Comparison of ENCODE assay signal across 18 cellular contexts in the genomic region with DNA sequence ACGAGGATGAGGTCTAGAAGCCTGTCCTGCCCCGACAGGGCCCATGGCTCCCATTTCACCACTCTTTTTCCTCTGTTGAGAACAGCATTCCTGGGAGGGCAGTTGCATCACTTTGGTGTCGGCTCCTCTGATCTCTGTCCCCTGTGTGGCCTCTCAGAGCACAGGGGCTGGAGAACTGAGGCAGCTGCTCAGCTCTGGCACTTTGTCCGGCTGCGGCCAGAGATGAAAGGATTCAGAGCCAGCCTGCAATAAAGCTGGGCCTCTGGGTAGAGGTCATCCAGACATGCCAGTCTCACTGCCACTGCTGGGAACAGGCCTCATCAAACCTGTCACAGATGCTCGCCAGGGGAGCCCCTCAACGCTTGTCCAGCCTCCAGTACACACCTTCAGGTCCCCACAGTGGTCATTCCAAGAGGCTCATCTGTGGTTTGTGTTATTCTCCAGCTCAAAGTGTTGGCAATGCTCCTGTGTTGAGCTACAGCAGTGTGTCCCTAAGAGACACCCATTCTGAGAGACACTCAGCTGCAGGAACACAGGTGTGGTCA. TPM values are rescaled to one million over a fixed set of nuclear protein-coding genes. Genes with fewer than 3 reads are reported as not detected.
DNase-seq lines count a peak whose midpoint lies in the region; ATAC-seq and TF ChIP-seq lines count a peak whose summit lies in the region.
"Had no signal": no experiment of that assay in that cellular context is flagged by ENCODE, and none has a peak within 500 bp of the region (broad histone marks: within the 10 kb centered on the region; RNA-seq: fewer than 3 reads in every experiment).

No MANE protein-coding gene starts in this region.

- intact Hi-C loops in Right ventricle myocardium superior (cut with DNase I) (no loop called here), left ventricle myocardium superior (cut with micrococcal nuclease) (no loop called here), upper lobe of right lung (cut with DNase I) (no loop called here)

- TF ChIP-seq CTCF in right atrium auricular region (IDR thresholded peaks at IDR 0.05), result no peak
- TF ChIP-seq CTCF in upper lobe of right lung (IDR thresholded peaks at IDR 0.05), result no peak
- TF ChIP-seq CTCF in BE2C (IDR thresholded peaks at IDR 0.05; ENCODE audit: low read depth, low read length), result no peak

- H3K27ac ChIP-seq in right atrium auricular region, result no peak overlapping the region
- H3K27ac ChIP-seq in mesodermal cell (ENCODE audit: low read depth, low read length, severe bottlenecking), result peak overlapping the region; percentile 16
- H3K27ac ChIP-seq in upper lobe of right lung, result peak overlapping the region; percentile 64

- H3K9me3 ChIP-seq in right atrium auricular region (no peaks in the 10 kb centered on the region), mesodermal cell (ENCODE audit: control insufficient read depth, low read length) (no peaks in the 10 kb centered on the region), upper lobe of right lung (no peaks in the 10 kb centered on the region), BE2C (no peaks in the 10 kb centered on the region)

- no peak overlapping the region for H3K4me3 ChIP-seq in right atrium auricular region
- no peak overlapping the region for H3K4me3 ChIP-seq in mesodermal cell (ENCODE audit: extremely low read depth, insufficient read depth, low read length, poor library complexity, severe bottlenecking)
- no peak overlapping the region for H3K4me3 ChIP-seq in upper lobe of right lung
- no peak overlapping the region for H3K4me3 ChIP-seq in BE2C (ENCODE audit: low read depth, low read length)

- DNase-seq in Right ventricle myocardium superior (no peak), right atrium auricular region (ENCODE audit: low spot score) (no peak), left ventricle myocardium superior (no peak), upper lobe of right lung (peak; percentile 79), middle frontal gyrus (ENCODE audit: extremely low spot score, low spot score) (no peak), BE2C (no peak)
- DNase-seq: amniotic stem cell; CD8-positive, alpha-beta T cell; effector memory CD4-positive, alpha-beta T cell; HFFc6; hypothalamus; NCI-H2029; NCI-H446; SIG-M5; stimulated activated naive CD8-positive, alpha-beta T cell treated with anti-CD3 and anti-CD28 coated beads, Interleukin-15, Interleukin-2, amounts not matched to agents 100 U/mL and 50 U/mL, for 24 hours had no signal

- H3K4me1 ChIP-seq in right atrium auricular region (peaks cover 0 to 7% of the 10 kb centered on the region in 2 donors), mesodermal cell (ENCODE audit: control insufficient read depth, insufficient read depth, low read length, poor library complexity, severe bottlenecking) (peaks cover 4% of the 10 kb centered on the region), upper lobe of right lung (peaks cover 22% of the 10 kb centered on the region), BE2C (no peaks in the 10 kb centered on the region)

- H3K27me3 ChIP-seq in right atrium auricular region, result no peaks in the 10 kb centered on the region
- H3K27me3 ChIP-seq in upper lobe of right lung, result no peaks in the 10 kb centered on the region
- no peaks in the 10 kb centered on the region for H3K27me3 ChIP-seq in BE2C

- WGBS in mesodermal cell (ENCODE audit: insufficient coverage in 2 of 2), 2 experiments, result 80 to 81% methylated on average over 6 to 7 of the region's 7 CpGs

- H3K36me3 ChIP-seq in right atrium auricular region (no peaks in the 10 kb centered on the region), mesodermal cell (ENCODE audit: control insufficient read depth, insufficient read depth, low read length) (no peaks in the 10 kb centered on the region), upper lobe of right lung (no peaks in the 10 kb centered on the region), BE2C (no peaks in the 10 kb centered on the region)

- ATAC-seq in Right ventricle myocardium superior (ENCODE audit: poor library complexity) (peak; percentile 71), left ventricle myocardium superior (peak; percentile 41), upper lobe of right lung (peak; percentile 83), HG03432 (IDR thresholded peaks at IDR 0.05; ENCODE audit: unreplicated experiment) (no peak)
- ATAC-seq: activated T-helper 17 cell treated with anti-CD3 and anti-CD28 coated beads, Interleukin-2, amount 50 U/mL, for 72 hours; CD8-positive, alpha-beta T cell; stimulated activated naive CD8-positive, alpha-beta T cell treated with anti-CD3 and anti-CD28 coated beads, Interleukin-15, Interleukin-2, amounts not matched to agents 100 U/mL and 50 U/mL, for 24 hours had no signal

RNA-seq across cellular contexts. Expression of a gene that starts 13.1 kb away (rescaled TPM):
- total RNA-seq in Right ventricle myocardium superior (31.5 TPM), right atrium auricular region (10 to 100 TPM; 32.3 to 32.6 TPM), left ventricle myocardium superior (34.2 TPM), upper lobe of right lung (63.5 TPM)
- 25.8 TPM for polyA plus RNA-seq in mesodermal cell (2013, experiment 1 of 2)
- 33.7 TPM for polyA plus RNA-seq in mesodermal cell (2013, experiment 2 of 2)
- polyA plus RNA-seq in BE2C (2012; ENCODE audit: insufficient read depth, insufficient read length, low read depth), result 4.9 TPM

Comparison
In these comparisons a context has a peak if more than half of its experiments do, and no peak if none do; other contexts are left out.
1. H3K27ac ChIP-seq: peak in mesodermal cell (single experiment) and upper lobe of right lung (single experiment); none in right atrium auricular region (0 of 2).